In genomic region chr5:139075066-139076050, GRCh38 we compare ENCODE assay signal across 22 cellular contexts.
DNase-seq lines count a peak whose midpoint lies in the region; ATAC-seq and TF ChIP-seq lines count a peak whose summit lies in the region.
"Had no signal": no experiment of that assay in that cellular context is flagged by ENCODE, and none has a peak within 500 bp of the region (broad histone marks: within the 10 kb centered on the region; RNA-seq: fewer than 3 reads in every experiment).

No MANE protein-coding gene starts in this region.

- no peak for TF ChIP-seq CTCF in type B pancreatic cell (conservative IDR thresholded peaks at IDR 0.05)
- no peak for TF ChIP-seq CTCF in neural progenitor cell (IDR thresholded peaks at IDR 0.05)

- H3K14ac ChIP-seq in mesenchymal stem cell (ENCODE audit: low read length in 2 of 2) = no peak overlapping the region

- no peaks in the 10 kb centered on the region for H3F3A ChIP-seq in neural progenitor cell (ENCODE audit: low read depth)

- H3K9me3 Mint-ChIP-seq in type B pancreatic cell = no peaks in the 10 kb centered on the region
- H3K9me3 Mint-ChIP-seq in neural progenitor cell = no peaks in the 10 kb centered on the region
- H3K9me3 Mint-ChIP-seq: activated T-helper 17 cell treated with anti-CD3 and anti-CD28 coated beads, Interleukin-2, amount 50 U/mL, for 72 hours; CD4-positive, alpha-beta memory T cell; naive thymus-derived CD8-positive, alpha-beta T cell had no signal

- H3K18ac ChIP-seq in mesenchymal stem cell (ENCODE audit: low read depth in 1 of 2, low read length in 2 of 2) = no peak overlapping the region

- H3K27ac ChIP-seq in mesenchymal stem cell (ENCODE audit: low read length, poor library complexity, severe bottlenecking) = no peak overlapping the region
- no peak overlapping the region for H3K27ac ChIP-seq in neural progenitor cell
- H3K27ac ChIP-seq: colonic mucosa, epithelial cell of prostate had no signal

- no peaks in the 10 kb centered on the region for H3K27me3 Mint-ChIP-seq in type B pancreatic cell
- H3K27me3 Mint-ChIP-seq in neural progenitor cell (ENCODE audit: insufficient read depth, low read depth) = no peaks in the 10 kb centered on the region
- H3K27me3 Mint-ChIP-seq: activated T-helper 17 cell treated with anti-CD3 and anti-CD28 coated beads, Interleukin-2, amount 50 U/mL, for 72 hours; CD4-positive, alpha-beta memory T cell; naive thymus-derived CD8-positive, alpha-beta T cell had no signal

- DNase-seq in SKM-1 treated with dmso at 0.1 percent for 144 hours (lab: John Stamatoyannopoulos, UW; ENCODE audit: unreplicated experiment) (peak; percentile 30), SKM-1 (lab: John Stamatoyannopoulos, UW; ENCODE audit: unreplicated experiment) (no peak), fibroblast of gingiva (ENCODE audit: low read depth) (peak; percentile 54), mesenchymal stem cell (peak; percentile 15), type B pancreatic cell (ENCODE audit: extremely low spot score, unreplicated experiment) (no peak), epidermal melanocyte (ENCODE audit: insufficient read length, low spot score) (no peak), neural progenitor cell (ENCODE audit: low spot score) (no peak)
- DNase-seq: 8988T; amygdala; CD4-positive, alpha-beta memory T cell; colonic mucosa; GOT3; naive thymus-derived CD8-positive, alpha-beta T cell; NCI-H1417; NCI-H2171 treated with DMSO at 0.1 percent for 48 hours; NCI-H82; stimulated activated CD4-positive, alpha-beta T cell treated with anti-CD3 and anti-CD28 coated beads, Interleukin-4, amount 100 ng/mL, for 24 hours; T-helper 1 cell; transverse colon had no signal

- H3K9ac ChIP-seq in mesenchymal stem cell (ENCODE audit: low read length) (peak overlapping the region; percentile 39), neural progenitor cell (no peak overlapping the region)

- peak overlapping the region; percentile 21 for H3K27ac Mint-ChIP-seq in type B pancreatic cell
- no peak overlapping the region for H3K27ac Mint-ChIP-seq in neural progenitor cell
- H3K27ac Mint-ChIP-seq: activated T-helper 17 cell treated with anti-CD3 and anti-CD28 coated beads, Interleukin-2, amount 50 U/mL, for 72 hours; CD4-positive, alpha-beta memory T cell; naive thymus-derived CD8-positive, alpha-beta T cell had no signal

- no peak overlapping the region for H2BK120ac ChIP-seq in mesenchymal stem cell (ENCODE audit: low read depth, low read length)

- no peak overlapping the region for H2BK15ac ChIP-seq in mesenchymal stem cell (ENCODE audit: low read depth, poor library complexity, severe bottlenecking)

- no peaks in the 10 kb centered on the region for H3K9me3 ChIP-seq in mesenchymal stem cell (ENCODE audit: control insufficient read depth, low read length)
- no peaks in the 10 kb centered on the region for H3K9me3 ChIP-seq in neural progenitor cell (ENCODE audit: low read depth)
- H3K9me3 ChIP-seq: colonic mucosa, transverse colon had no signal

- no peak overlapping the region for H2BK5ac ChIP-seq in mesenchymal stem cell (ENCODE audit: low read depth, low read length, poor library complexity, severe bottlenecking)

- no peak overlapping the region for H3K4me3 Mint-ChIP-seq in type B pancreatic cell
- H3K4me3 Mint-ChIP-seq in neural progenitor cell = no peak overlapping the region
- H3K4me3 Mint-ChIP-seq: activated T-helper 17 cell treated with anti-CD3 and anti-CD28 coated beads, Interleukin-2, amount 50 U/mL, for 72 hours; CD4-positive, alpha-beta memory T cell; naive thymus-derived CD8-positive, alpha-beta T cell had no signal

- H2AK5ac ChIP-seq in mesenchymal stem cell (ENCODE audit: low read length, severe bottlenecking) = no peak overlapping the region

- H3K4me1 ChIP-seq in mesenchymal stem cell (ENCODE audit: control insufficient read depth, insufficient read depth, low read depth, low read length) (peaks cover 2% of the 10 kb centered on the region), neural progenitor cell (peaks cover 17% of the 10 kb centered on the region)
- H3K4me1 ChIP-seq: colonic mucosa had no signal

- WGBS in mesenchymal stem cell = 96% methylated on average over 5 of the region's 8 CpGs

- ATAC-seq in HG02588 (IDR thresholded peaks at IDR 0.05; ENCODE audit: unreplicated experiment) = no peak
- ATAC-seq: activated T-helper 17 cell treated with anti-CD3 and anti-CD28 coated beads, Interleukin-2, amount 50 U/mL, for 72 hours; naive thymus-derived CD8-positive, alpha-beta T cell had no signal

- H4K8ac ChIP-seq in mesenchymal stem cell (ENCODE audit: low read length) = no peak overlapping the region

- H2BK12ac ChIP-seq in mesenchymal stem cell (ENCODE audit: low read length in 2 of 2) = no peak overlapping the region

- no peak overlapping the region for H3K4me2 ChIP-seq in mesenchymal stem cell (ENCODE audit: low read length, poor library complexity, severe bottlenecking)
- no peak overlapping the region for H3K4me2 ChIP-seq in neural progenitor cell

- no peak overlapping the region for H3K4ac ChIP-seq in mesenchymal stem cell (ENCODE audit: low read depth in 1 of 2, low read length in 2 of 2)

- H3K4me3 ChIP-seq in mesenchymal stem cell (ENCODE audit: insufficient read depth in 1 of 2, low read depth in 1 of 2, low read length in 2 of 2) (peak overlapping the region in 1 of 2 experiments; percentile 50), neural progenitor cell (no peak overlapping the region)
- H3K4me3 ChIP-seq: colonic mucosa, transverse colon had no signal

- H3K79me2 ChIP-seq in neural progenitor cell (ENCODE audit: low read depth) = no peaks in the 10 kb centered on the region

- H4K91ac ChIP-seq in mesenchymal stem cell (ENCODE audit: low read length) = no peak overlapping the region

- H3K27me3 ChIP-seq in mesenchymal stem cell (ENCODE audit: control insufficient read depth in 1 of 2, insufficient read depth in 1 of 2, low read length in 2 of 2) (no peaks in the 10 kb centered on the region), neural progenitor cell (no peaks in the 10 kb centered on the region)
- H3K27me3 ChIP-seq: colonic mucosa, transverse colon had no signal

- H3K36me3 Mint-ChIP-seq in type B pancreatic cell (no peaks in the 10 kb centered on the region), neural progenitor cell (no peaks in the 10 kb centered on the region)
- H3K36me3 Mint-ChIP-seq: CD4-positive, alpha-beta memory T cell; naive thymus-derived CD8-positive, alpha-beta T cell had no signal

- H2AFZ ChIP-seq in mesenchymal stem cell (ENCODE audit: low read depth, low read length) (no peak overlapping the region), neural progenitor cell (replicated peaks) (no peak overlapping the region)

- H3K79me1 ChIP-seq in mesenchymal stem cell (replicated peaks; ENCODE audit: low read length, poor library complexity, severe bottlenecking) = peaks cover 14% of the 10 kb centered on the region

- no peaks in the 10 kb centered on the region for H3K36me3 ChIP-seq in mesenchymal stem cell (ENCODE audit: control insufficient read depth in 1 of 2, insufficient read depth in 2 of 2, low read depth in 1 of 2, low read length in 2 of 2)
- no peaks in the 10 kb centered on the region for H3K36me3 ChIP-seq in neural progenitor cell
- H3K36me3 ChIP-seq: colonic mucosa, transverse colon had no signal

- H3K4me1 Mint-ChIP-seq in type B pancreatic cell (ENCODE audit: unreplicated experiment) (peaks cover 39% of the 10 kb centered on the region), neural progenitor cell (peaks cover 27% of the 10 kb centered on the region)

- no peak overlapping the region for H3K23ac ChIP-seq in mesenchymal stem cell (ENCODE audit: low read length in 2 of 2)

- H4K20me1 ChIP-seq in neural progenitor cell (ENCODE audit: low read depth) = no peaks in the 10 kb centered on the region

Comparison
In these comparisons a context has a peak if more than half of its experiments do, and no peak if none do; other contexts are left out.
1. DNase-seq: peak in SKM-1 treated with dmso at 0.1 percent for 144 hours (single experiment), fibroblast of gingiva (single experiment) and mesenchymal stem cell (single experiment); none in SKM-1 (single experiment), type B pancreatic cell (single experiment), epidermal melanocyte (single experiment) and neural progenitor cell (single experiment).